9 cellular contexts compared by ENCODE assay signal in the genomic region with DNA sequence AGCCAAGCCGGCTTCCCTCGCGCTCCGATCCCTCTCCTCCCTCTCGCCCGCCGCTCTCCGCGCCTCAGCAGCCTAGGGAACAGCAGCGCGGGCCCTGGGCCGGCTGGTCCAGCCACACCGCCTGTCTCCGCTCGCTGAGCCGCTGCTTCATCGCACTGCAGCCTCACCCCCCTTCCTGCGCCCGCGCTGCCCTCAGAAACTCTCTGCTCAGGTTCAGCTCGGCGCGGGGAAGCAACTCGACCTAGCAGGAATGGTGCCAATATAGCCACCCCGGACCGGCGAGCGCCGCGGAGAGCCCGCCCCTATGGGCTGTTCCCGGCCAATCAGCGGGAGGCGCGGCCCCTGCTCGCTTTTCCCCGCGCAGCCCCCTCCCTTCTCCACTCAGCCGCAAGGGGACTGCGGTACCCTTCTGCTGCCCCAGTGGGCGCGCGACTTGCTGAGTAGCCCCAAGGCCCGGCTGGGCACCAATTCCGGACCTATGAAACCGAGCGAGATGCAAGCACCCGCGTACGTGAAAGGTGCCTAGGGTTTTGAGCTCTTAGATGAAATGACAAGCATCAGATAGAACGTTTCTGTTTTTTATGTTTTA. TPM values are rescaled to one million over a fixed set of nuclear protein-coding genes. Genes with fewer than 3 reads are reported as not detected.
DNase-seq lines count a peak whose midpoint lies in the region; ATAC-seq and TF ChIP-seq lines count a peak whose summit lies in the region.
"Had no signal": no experiment of that assay in that cellular context is flagged by ENCODE, and none has a peak within 500 bp of the region (broad histone marks: within the 10 kb centered on the region; RNA-seq: fewer than 3 reads in every experiment).

A gene with protein sequence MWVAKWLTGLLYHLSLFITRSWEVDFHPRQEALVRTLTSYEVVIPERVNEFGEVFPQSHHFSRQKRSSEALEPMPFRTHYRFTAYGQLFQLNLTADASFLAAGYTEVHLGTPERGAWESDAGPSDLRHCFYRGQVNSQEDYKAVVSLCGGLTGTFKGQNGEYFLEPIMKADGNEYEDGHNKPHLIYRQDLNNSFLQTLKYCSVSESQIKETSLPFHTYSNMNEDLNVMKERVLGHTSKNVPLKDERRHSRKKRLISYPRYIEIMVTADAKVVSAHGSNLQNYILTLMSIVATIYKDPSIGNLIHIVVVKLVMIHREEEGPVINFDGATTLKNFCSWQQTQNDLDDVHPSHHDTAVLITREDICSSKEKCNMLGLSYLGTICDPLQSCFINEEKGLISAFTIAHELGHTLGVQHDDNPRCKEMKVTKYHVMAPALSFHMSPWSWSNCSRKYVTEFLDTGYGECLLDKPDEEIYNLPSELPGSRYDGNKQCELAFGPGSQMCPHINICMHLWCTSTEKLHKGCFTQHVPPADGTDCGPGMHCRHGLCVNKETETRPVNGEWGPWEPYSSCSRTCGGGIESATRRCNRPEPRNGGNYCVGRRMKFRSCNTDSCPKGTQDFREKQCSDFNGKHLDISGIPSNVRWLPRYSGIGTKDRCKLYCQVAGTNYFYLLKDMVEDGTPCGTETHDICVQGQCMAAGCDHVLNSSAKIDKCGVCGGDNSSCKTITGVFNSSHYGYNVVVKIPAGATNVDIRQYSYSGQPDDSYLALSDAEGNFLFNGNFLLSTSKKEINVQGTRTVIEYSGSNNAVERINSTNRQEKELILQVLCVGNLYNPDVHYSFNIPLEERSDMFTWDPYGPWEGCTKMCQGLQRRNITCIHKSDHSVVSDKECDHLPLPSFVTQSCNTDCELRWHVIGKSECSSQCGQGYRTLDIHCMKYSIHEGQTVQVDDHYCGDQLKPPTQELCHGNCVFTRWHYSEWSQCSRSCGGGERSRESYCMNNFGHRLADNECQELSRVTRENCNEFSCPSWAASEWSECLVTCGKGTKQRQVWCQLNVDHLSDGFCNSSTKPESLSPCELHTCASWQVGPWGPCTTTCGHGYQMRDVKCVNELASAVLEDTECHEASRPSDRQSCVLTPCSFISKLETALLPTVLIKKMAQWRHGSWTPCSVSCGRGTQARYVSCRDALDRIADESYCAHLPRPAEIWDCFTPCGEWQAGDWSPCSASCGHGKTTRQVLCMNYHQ (N-terminal part only) (minus strand): TSS at position 233 of the 589 bp plus-strand sequence. CDS start 282 bp downstream, outside the sequence.

- no CpG with 5 or more reads among the region's 51 CpGs for WGBS in iPS DF 6.9 (ENCODE audit: insufficient coverage, insufficient read length)

- H3K4me1 ChIP-seq in iPS DF 6.9 (ENCODE audit: control insufficient read depth, insufficient read depth, low read length) = no peaks in the 10 kb centered on the region; the same call in 1 of the 2 replicates
- H3K4me1 ChIP-seq in effector memory CD4-positive, alpha-beta T cell (ENCODE audit: control insufficient read depth, insufficient read depth, low read length, poor library complexity, severe bottlenecking) = no peaks in the 10 kb centered on the region
- H3K4me1 ChIP-seq: pancreas had no signal

- H3K36me3 ChIP-seq in iPS DF 6.9 (ENCODE audit: control insufficient read depth, insufficient read depth, low read length) = no peaks in the 10 kb centered on the region
- H3K36me3 ChIP-seq in effector memory CD4-positive, alpha-beta T cell (ENCODE audit: control insufficient read depth, insufficient read depth, low read length) = no peaks in the 10 kb centered on the region
- H3K36me3 ChIP-seq: pancreas had no signal

- H3K4me3 ChIP-seq in HFF-Myc (replicated peaks; ENCODE audit: low read depth, low read length) (0 out of 2 replicates have a peak within 1 kb of the TSS, but pooled peaks have one; percentile 6), WI38 (ENCODE audit: low read depth, low read length) (peak within 1 kb of the TSS; percentile 18; the same call in 1 of the 2 replicates), iPS DF 6.9 (ENCODE audit: low read length) (peak within 1 kb of the TSS; percentile 59; the same call in 1 of the 2 replicates), skeletal muscle cell (ENCODE audit: low read depth, low read length) (peak within 1 kb of the TSS; percentile 51)
- H3K4me3 ChIP-seq in effector memory CD4-positive, alpha-beta T cell (ENCODE audit: insufficient read depth, low read depth, low read length, poor library complexity, severe bottlenecking) = no peak within 1 kb of the TSS
- H3K4me3 ChIP-seq: pancreas had no signal

- H3K9me3 ChIP-seq in iPS DF 6.9 (ENCODE audit: control insufficient read depth, insufficient read depth, low read length) = no peaks in the 10 kb centered on the region
- H3K9me3 ChIP-seq in effector memory CD4-positive, alpha-beta T cell (ENCODE audit: control insufficient read depth, low read length) = no peaks in the 10 kb centered on the region
- H3K9me3 ChIP-seq: pancreas had no signal

- DNase-seq in HFF-Myc (ENCODE audit: extremely low read depth, low read depth) = no peak
- peak; percentile 61 for DNase-seq in iPS DF 6.9 (ENCODE audit: low read depth, low spot score)
- no peak for DNase-seq in skeletal muscle cell (ENCODE audit: low read depth)
- DNase-seq in effector memory CD4-positive, alpha-beta T cell = no peak
- no peak for DNase-seq in activated T-cell treated with anti-CD3 and anti-CD28 coated beads for 4 hours
- DNase-seq: activated T-cell treated with anti-CD3 and anti-CD28 coated beads, Interleukin-2, amount 50 U/mL, for 1 hour had no signal

- no peak for TF ChIP-seq CTCF in HFF-Myc (IDR thresholded peaks at IDR 0.05; ENCODE audit: low read depth, low read length, missing control alignments)
- TF ChIP-seq CTCF in WI38 (IDR thresholded peaks at IDR 0.05; ENCODE audit: low read depth, low read length) = no peak

- peaks cover 6% of the 10 kb centered on the region; the same call in 1 of the 2 replicates for H3K27me3 ChIP-seq in iPS DF 6.9 (ENCODE audit: control insufficient read depth, insufficient read depth, low read length)
- no peaks in the 10 kb centered on the region for H3K27me3 ChIP-seq in effector memory CD4-positive, alpha-beta T cell (replicated peaks; ENCODE audit: control insufficient read depth, insufficient read depth, low read length, poor library complexity, severe bottlenecking)
- H3K27me3 ChIP-seq: pancreas had no signal

- H3K27ac ChIP-seq in iPS DF 6.9 (ENCODE audit: low read length) = no peak within 1 kb of the TSS
- H3K27ac ChIP-seq in effector memory CD4-positive, alpha-beta T cell (ENCODE audit: insufficient read depth, low read length, poor library complexity, severe bottlenecking) = no peak within 1 kb of the TSS
- H3K27ac ChIP-seq: pancreas had no signal

- no peak for ATAC-seq in esophagus mucosa
- ATAC-seq: pancreas had no signal

RNA-seq across cellular contexts. Expression of the gene that starts here (rescaled TPM):
- total RNA-seq in esophagus mucosa = not detected
- total RNA-seq: pancreas had no signal
